16 cellular contexts compared by ENCODE assay signal in genomic region chr1:212229654-212230053, GRCh38.
A peak's percentile ranks its signal among the peaks of the same experiment; 100 is the strongest.
DNase-seq lines count a peak whose midpoint lies in the region; ATAC-seq and TF ChIP-seq lines count a peak whose summit lies in the region.
"Had no signal": no experiment of that assay in that cellular context is flagged by ENCODE, and none has a peak within 500 bp of the region (broad histone marks: within the 10 kb centered on the region; RNA-seq: fewer than 3 reads in every experiment).

No MANE protein-coding gene starts in this region.

- peak; percentile 74 for ATAC-seq in SK-N-SH treated with all-trans-retinoic acid at 6 μM for 48 hours
- no peak for ATAC-seq in HG03457 (IDR thresholded peaks at IDR 0.05; ENCODE audit: unreplicated experiment)
- no peak for ATAC-seq in GM21786 (IDR thresholded peaks at IDR 0.05; ENCODE audit: unreplicated experiment)
- ATAC-seq: activated CD8-positive, alpha-beta T cell treated with anti-CD3 and anti-CD28 coated beads, Interleukin-2, amount 10 ng/mL, durations not matched to agents 7 days and 5 days had no signal

- DNase-seq in EH (ENCODE audit: low read depth) = peak; percentile 83
- DNase-seq in fibroblast of mammary gland (ENCODE audit: low read depth) = peak; percentile 91
- DNase-seq in skeletal muscle cell (ENCODE audit: low read depth) = peak; percentile 66
- no peak for DNase-seq in NCI-H1436 treated with DMSO at 0.1 percent for 48 hours (lab: John Stamatoyannopoulos, UW)
- DNase-seq in OCI-M1 (lab: John Stamatoyannopoulos, UW) = no peak
- DNase-seq: activated CD8-positive, alpha-beta T cell treated with anti-CD3 and anti-CD28 coated beads, Interleukin-2, amount 10 ng/mL, durations not matched to agents 7 days and 5 days; activated gamma-delta T cell; CD4-positive, CD25-positive, alpha-beta regulatory T cell; effector CD8-positive, alpha-beta T cell; midbrain; NCI-H2171; NK-92 treated with Interleukin-12 subunit alpha and Interleukin-12 subunit beta, amount 100 ng/mL, for 24 hours; SHP77 treated with DMSO at 0.1 percent for 48 hours had no signal

- no peak for TF ChIP-seq CTCF in fibroblast of mammary gland (conservative IDR thresholded peaks at IDR 0.05; ENCODE audit: control insufficient read depth, insufficient read depth, low read depth, low read length)

- no peak overlapping the region for H3K4me3 ChIP-seq in fibroblast of mammary gland (ENCODE audit: control insufficient read depth, low read depth, low read length)
- H3K4me3 ChIP-seq in skeletal muscle cell (ENCODE audit: low read depth, low read length) = no peak overlapping the region

TF ChIP-seq in SK-N-SH treated with all-trans-retinoic acid at 6 μM for 48 hours, 23 proteins besides CTCF, POLR2A, EP300 and RAD21:
- TF ChIP-seq TOX (CRISPR knock-in tag; IDR thresholded peaks at IDR 0.05; ENCODE audit: borderline replicate concordance) (no peak), ISL1 (CRISPR knock-in tag; IDR thresholded peaks at IDR 0.05) (no peak), POU6F1 (CRISPR knock-in tag; IDR thresholded peaks at IDR 0.05; ENCODE audit: borderline replicate concordance, low read depth) (no peak), OSR1 (CRISPR knock-in tag; IDR thresholded peaks at IDR 0.05) (no peak), ZC3H10 (CRISPR knock-in tag; IDR thresholded peaks at IDR 0.05) (no peak), CSDC2 (CRISPR knock-in tag; IDR thresholded peaks at IDR 0.05) (no peak), ARNTL (CRISPR knock-in tag; IDR thresholded peaks at IDR 0.05; ENCODE audit: borderline replicate concordance, low read depth) (no peak)
- TF ChIP-seq, protein P1, sequence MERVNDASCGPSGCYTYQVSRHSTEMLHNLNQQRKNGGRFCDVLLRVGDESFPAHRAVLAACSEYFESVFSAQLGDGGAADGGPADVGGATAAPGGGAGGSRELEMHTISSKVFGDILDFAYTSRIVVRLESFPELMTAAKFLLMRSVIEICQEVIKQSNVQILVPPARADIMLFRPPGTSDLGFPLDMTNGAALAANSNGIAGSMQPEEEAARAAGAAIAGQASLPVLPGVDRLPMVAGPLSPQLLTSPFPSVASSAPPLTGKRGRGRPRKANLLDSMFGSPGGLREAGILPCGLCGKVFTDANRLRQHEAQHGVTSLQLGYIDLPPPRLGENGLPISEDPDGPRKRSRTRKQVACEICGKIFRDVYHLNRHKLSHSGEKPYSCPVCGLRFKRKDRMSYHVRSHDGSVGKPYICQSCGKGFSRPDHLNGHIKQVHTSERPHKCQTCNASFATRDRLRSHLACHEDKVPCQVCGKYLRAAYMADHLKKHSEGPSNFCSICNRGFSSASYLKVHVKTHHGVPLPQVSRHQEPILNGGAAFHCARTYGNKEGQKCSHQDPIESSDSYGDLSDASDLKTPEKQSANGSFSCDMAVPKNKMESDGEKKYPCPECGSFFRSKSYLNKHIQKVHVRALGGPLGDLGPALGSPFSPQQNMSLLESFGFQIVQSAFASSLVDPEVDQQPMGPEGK (CRISPR knock-in tag; IDR thresholded peaks at IDR 0.05; ENCODE audit: borderline replicate concordance) = no peak

Comparison
In these comparisons a context has a peak if more than half of its experiments do, and no peak if none do; other contexts are left out.
1. DNase-seq: peak in EH (single experiment), fibroblast of mammary gland (single experiment) and skeletal muscle cell (single experiment); none in NCI-H1436 treated with DMSO at 0.1 percent for 48 hours (single experiment) and OCI-M1 (single experiment).